Comparison of ENCODE assay signal across 7 cellular contexts in the genomic region with DNA sequence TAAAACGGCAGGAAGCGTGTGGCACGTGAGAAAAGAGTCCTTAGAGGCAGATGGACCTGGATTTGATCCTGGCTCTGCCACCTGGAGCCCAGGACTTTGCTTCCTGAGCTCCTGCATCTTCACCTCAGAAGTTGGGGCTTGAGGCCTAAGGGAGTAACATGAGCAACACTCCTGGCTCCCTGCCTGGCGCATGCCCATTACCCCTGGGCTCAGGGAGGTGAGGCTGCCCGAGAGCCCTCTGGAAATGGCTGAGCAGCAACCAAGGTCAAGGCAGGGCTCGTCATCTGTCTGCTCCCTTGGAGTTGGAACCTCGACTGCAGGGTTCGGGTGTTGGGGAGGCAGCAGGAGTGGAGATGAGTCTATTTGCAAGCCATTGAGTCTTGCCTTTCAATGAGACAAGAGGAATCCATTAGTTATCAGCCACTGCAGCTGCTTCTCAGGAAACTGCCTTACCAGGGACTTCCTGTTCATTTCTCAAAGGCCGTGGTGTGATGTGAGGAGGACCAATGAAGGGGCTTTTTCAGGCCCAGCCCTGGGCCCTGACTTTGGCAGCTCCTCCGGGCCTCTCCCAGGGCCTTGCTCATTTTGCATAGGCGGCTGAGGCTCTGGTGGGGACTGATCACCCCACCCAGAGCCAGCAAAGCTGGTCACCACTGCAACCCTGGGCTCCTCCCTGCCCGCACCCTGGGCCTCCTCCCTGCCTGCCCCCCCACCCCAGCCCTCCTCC. TPM values are rescaled to one million over a fixed set of nuclear protein-coding genes. Genes with fewer than 3 reads are reported as not detected.
DNase-seq lines count a peak whose midpoint lies in the region; ATAC-seq, FAIRE-seq and TF ChIP-seq lines count a peak whose summit lies in the region.

No MANE protein-coding gene starts in this region.

- no peak overlapping the region for H3K4me3 ChIP-seq in HUES64 (ENCODE audit: low read length)
- no peak overlapping the region for H3K4me3 ChIP-seq in mucosa of rectum (ENCODE audit: low read length in 2 of 2)
- no peak overlapping the region for H3K4me3 ChIP-seq in aorta (ENCODE audit: low read length in 2 of 2)

- peak overlapping the region; percentile 84 for H3K4me3 Mint-ChIP-seq in T-helper 1 cell treated with Interleukin-12 subunit alpha and Interleukin-12 subunit beta and Interleukin-4 antibody, amounts not matched to agents 30 μg/mL and 1 μg/mL, for 36 hours

- H3K9me3 ChIP-seq in HUES64 (ENCODE audit: insufficient read depth, low read depth, low read length) (no peaks in the 10 kb centered on the region), mucosa of rectum (ENCODE audit: control insufficient read depth in 2 of 2, low read length in 2 of 2) (no peaks in the 10 kb centered on the region), aorta (ENCODE audit: control insufficient read depth, low read length) (no peaks in the 10 kb centered on the region)

- peaks cover 70% of the 10 kb centered on the region for H3K36me3 ChIP-seq in HUES64 (ENCODE audit: insufficient read depth, low read length)
- H3K36me3 ChIP-seq in mucosa of rectum (ENCODE audit: control insufficient read depth in 2 of 2, insufficient read depth in 2 of 2, low read length in 2 of 2), result peaks cover 0 to 2% of the 10 kb centered on the region in 2 donors
- no peaks in the 10 kb centered on the region for H3K36me3 ChIP-seq in aorta (ENCODE audit: control insufficient read depth in 1 of 2, insufficient read depth in 2 of 2, low read length in 1 of 2)

- no peaks in the 10 kb centered on the region for H3K27me3 Mint-ChIP-seq in T-helper 1 cell treated with Interleukin-12 subunit alpha and Interleukin-12 subunit beta and Interleukin-4 antibody, amounts not matched to agents 30 μg/mL and 1 μg/mL, for 36 hours (ENCODE audit: low read depth)

- peak; percentile 72 for TF ChIP-seq POLR2A in GM12892 (IDR thresholded peaks at IDR 0.05; ENCODE audit: low read depth, low read length)

- H3K27ac ChIP-seq in HUES64 (ENCODE audit: low read depth, low read length) (peak overlapping the region; percentile 84), mucosa of rectum (ENCODE audit: low read depth in 2 of 2, low read length in 2 of 2) (peak overlapping the region; percentile 23 to 37), aorta (ENCODE audit: low read depth in 1 of 2, low read length in 2 of 2) (peak overlapping the region; percentile 70 to 82)

- peak; percentile 80 for ATAC-seq in GM21526 (IDR thresholded peaks at IDR 0.05; ENCODE audit: low FRiP score, unreplicated experiment)
- ATAC-seq in aorta (ENCODE audit: low FRiP score), result peak; percentile 77

- peaks cover 56% of the 10 kb centered on the region for H3K4me1 Mint-ChIP-seq in T-helper 1 cell treated with Interleukin-12 subunit alpha and Interleukin-12 subunit beta and Interleukin-4 antibody, amounts not matched to agents 30 μg/mL and 1 μg/mL, for 36 hours (ENCODE audit: low read depth)

- peaks cover 24% of the 10 kb centered on the region for H3K36me3 Mint-ChIP-seq in T-helper 1 cell treated with Interleukin-12 subunit alpha and Interleukin-12 subunit beta and Interleukin-4 antibody, amounts not matched to agents 30 μg/mL and 1 μg/mL, for 36 hours (ENCODE audit: low read depth)

- H3K9ac ChIP-seq in HUES64 (ENCODE audit: low read depth, low read length), result peak overlapping the region; percentile 29
- H3K9ac ChIP-seq in mucosa of rectum (ENCODE audit: low read depth in 1 of 2, low read length in 2 of 2), result no peak overlapping the region

- no peaks in the 10 kb centered on the region for H3K27me3 ChIP-seq in HUES64 (ENCODE audit: insufficient read depth, low read length)
- peaks cover 0 to 10% of the 10 kb centered on the region in 2 donors for H3K27me3 ChIP-seq in mucosa of rectum (ENCODE audit: control insufficient read depth in 2 of 2, insufficient read depth in 2 of 2, low read length in 2 of 2)
- no peaks in the 10 kb centered on the region for H3K27me3 ChIP-seq in aorta (ENCODE audit: control insufficient read depth in 1 of 2, insufficient read depth in 2 of 2, low read length in 1 of 2)

- peaks cover 40% of the 10 kb centered on the region for H3K4me1 ChIP-seq in HUES64 (ENCODE audit: insufficient read depth, low read length)
- peaks cover 0 to 9% of the 10 kb centered on the region in 2 donors for H3K4me1 ChIP-seq in mucosa of rectum (ENCODE audit: control insufficient read depth in 2 of 2, insufficient read depth in 2 of 2, low read length in 2 of 2)
- no peaks in the 10 kb centered on the region for H3K4me1 ChIP-seq in aorta (ENCODE audit: control insufficient read depth in 1 of 2, insufficient read depth in 2 of 2, low read length in 2 of 2)

- intact Hi-C loops in aorta (cut with DNase I), result no loop called here

- peak overlapping the region; percentile 98 for H3K27ac Mint-ChIP-seq in T-helper 1 cell treated with Interleukin-12 subunit alpha and Interleukin-12 subunit beta and Interleukin-4 antibody, amounts not matched to agents 30 μg/mL and 1 μg/mL, for 36 hours

- 70% methylated on average over 12 of the region's 12 CpGs for WGBS in HUES64
- 17 to 21% methylated on average over 11 to 12 of the region's 12 CpGs for WGBS in aorta, 2 donors

- no peaks in the 10 kb centered on the region for H3K9me3 Mint-ChIP-seq in T-helper 1 cell treated with Interleukin-12 subunit alpha and Interleukin-12 subunit beta and Interleukin-4 antibody, amounts not matched to agents 30 μg/mL and 1 μg/mL, for 36 hours

- peak; percentile 88 for DNase-seq in GM12892 (ENCODE audit: insufficient read length)
- peak; percentile 49 for DNase-seq in effector CD4-positive, alpha-beta T cell
- DNase-seq in aorta, result peak; percentile 87 to 91

- FAIRE-seq in GM12892 (lab: Jason Lieb, UNC), result peak; percentile 93

RNA-seq across cellular contexts. Expression of a gene that starts 6.3 kb away (rescaled TPM):
- polyA plus RNA-seq in GM12892 (2012; ENCODE audit: missing spikeins), result 82.0 TPM
- polyA plus RNA-seq in HUES64 (2013, experiment 1 of 2), result 487 TPM
- 532 TPM for polyA plus RNA-seq in HUES64 (2013, experiment 2 of 2)
- 100 to 1,000 TPM in 1 of 2 donors, 10 to 100 TPM in 1; 89.7 to 167 TPM for total RNA-seq in aorta
- 10 to 100 TPM; 38.2 to 71.4 TPM for polyA plus RNA-seq in aorta

RNA-seq across cellular contexts. Expression of a gene that starts 17.6 kb away (rescaled TPM):
- 17.8 TPM for polyA plus RNA-seq in GM12892 (2012; ENCODE audit: missing spikeins)
- 120 TPM for polyA plus RNA-seq in HUES64 (2013, experiment 1 of 2)
- polyA plus RNA-seq in HUES64 (2013, experiment 2 of 2), result 137 TPM
- 10 to 100 TPM; 50.4 to 61.1 TPM for total RNA-seq in aorta
- 10 to 100 TPM; 11.8 to 13.7 TPM for polyA plus RNA-seq in aorta

RNA-seq across cellular contexts. Expression of a gene that starts 41.7 kb away (rescaled TPM):
- polyA plus RNA-seq in GM12892 (2012; ENCODE audit: missing spikeins), result 76.2 TPM
- polyA plus RNA-seq in HUES64 (2013, experiment 1 of 2), result 79.1 TPM
- polyA plus RNA-seq in HUES64 (2013, experiment 2 of 2), result 74.8 TPM
- 1 to 10 TPM; 5.5 to 6.9 TPM for total RNA-seq in aorta
- 1 to 10 TPM; 3.5 to 4.9 TPM for polyA plus RNA-seq in aorta

RNA-seq across cellular contexts. Expression of a gene that starts 42.0 kb away (rescaled TPM):
- polyA plus RNA-seq in GM12892 (2012; ENCODE audit: missing spikeins), result 285 TPM
- polyA plus RNA-seq in HUES64 (2013, experiment 1 of 2), result 242 TPM
- polyA plus RNA-seq in HUES64 (2013, experiment 2 of 2), result 247 TPM
- 10 to 100 TPM; 73.2 to 84.1 TPM for total RNA-seq in aorta
- 100 to 1,000 TPM; 189 to 213 TPM for polyA plus RNA-seq in aorta

RNA-seq across cellular contexts. Expression of a gene that starts 56.9 kb away (rescaled TPM):
- 3.9 TPM for polyA plus RNA-seq in GM12892 (2012; ENCODE audit: missing spikeins)
- 15.4 TPM for polyA plus RNA-seq in HUES64 (2013, experiment 1 of 2)
- polyA plus RNA-seq in HUES64 (2013, experiment 2 of 2), result 17.8 TPM
- total RNA-seq in aorta, result 100 to 1,000 TPM; 120 to 180 TPM
- polyA plus RNA-seq in aorta, result 100 to 1,000 TPM in 1 of 2 donors, 10 to 100 TPM in 1; 33.8 to 402 TPM

Comparison
In these comparisons a context has a peak if more than half of its experiments do, and no peak if none do; other contexts are left out.
1. H3K27ac ChIP-seq: peak in every context shown above with its lines; median percentile 84 in HUES64; 76 in aorta; 30 in mucosa of rectum.